Comparison of ENCODE assay signal across 8 cellular contexts in the genomic region with DNA sequence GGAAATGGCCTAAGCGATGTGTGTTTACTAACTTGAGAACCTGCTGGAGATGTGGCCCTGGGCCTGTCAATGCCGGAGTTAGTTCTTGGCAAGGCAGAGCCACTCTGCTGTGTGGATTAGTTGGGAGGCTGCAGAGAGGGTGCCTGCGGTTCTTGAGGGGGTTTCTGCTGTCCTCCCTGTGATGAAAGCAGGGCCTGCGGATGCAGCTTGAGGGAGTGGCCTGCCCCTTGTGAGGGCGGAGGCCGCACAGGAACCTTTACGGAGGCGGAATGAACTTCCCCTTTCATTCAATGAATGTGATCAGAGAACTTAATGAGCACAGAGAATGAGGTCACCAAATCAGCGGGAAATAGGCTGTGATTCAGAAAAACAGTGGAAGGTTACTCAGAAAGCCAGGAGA.
DNase-seq lines count a peak whose midpoint lies in the region; ATAC-seq and TF ChIP-seq lines count a peak whose summit lies in the region.

No MANE protein-coding gene starts in this region.

- no peak overlapping the region for H3K4me3 ChIP-seq in fibroblast of pulmonary artery (replicated peaks; ENCODE audit: low read depth, low read length)

- no peak for TF ChIP-seq CTCF in fibroblast of pulmonary artery (IDR thresholded peaks at IDR 0.05; ENCODE audit: low read length, missing control alignments)

- ATAC-seq in HG03025 (IDR thresholded peaks at IDR 0.05; ENCODE audit: low FRiP score, unreplicated experiment), result no peak

- DNase-seq in activated CD8-positive, alpha-beta memory T cell treated with anti-CD3 and anti-CD28 coated beads for 24 hours, result peak; percentile 65
- no peak for DNase-seq in activated CD8-positive, alpha-beta memory T cell treated with anti-CD3 and anti-CD28 coated beads, Interleukin-2, amount 50 U/mL, for 4 hours
- DNase-seq in SKM-1 treated with dmso at 0.1 percent for 144 hours (lab: John Stamatoyannopoulos, UW; ENCODE audit: unreplicated experiment) (peak; percentile 79), fibroblast of pulmonary artery (ENCODE audit: low read depth) (peak; percentile 2), GDM1 (lab: John Stamatoyannopoulos, UW) (no peak), NCI-H345 treated with DMSO at 0.1 percent for 48 hours (lab: John Stamatoyannopoulos, UW; ENCODE audit: unreplicated experiment) (no peak)
- peak; percentile 27 to 60 (median 31) for DNase-seq in stimulated activated CD4-positive, alpha-beta T cell treated with anti-CD3 and anti-CD28 coated beads, TNF-alpha, amount 100 ng/mL, for 48 hours (ENCODE audit: low read depth in 3 of 3)

Comparison
In these comparisons a context has a peak if more than half of its experiments do, and no peak if none do; other contexts are left out.
1. DNase-seq: peak in activated CD8-positive, alpha-beta memory T cell treated with anti-CD3 and anti-CD28 coated beads for 24 hours (single experiment), SKM-1 treated with dmso at 0.1 percent for 144 hours (single experiment), fibroblast of pulmonary artery (single experiment) and stimulated activated CD4-positive, alpha-beta T cell treated with anti-CD3 and anti-CD28 coated beads, TNF-alpha, amount 100 ng/mL, for 48 hours (3 of 3); none in activated CD8-positive, alpha-beta memory T cell treated with anti-CD3 and anti-CD28 coated beads, Interleukin-2, amount 50 U/mL, for 4 hours (single experiment), GDM1 (single experiment) and NCI-H345 treated with DMSO at 0.1 percent for 48 hours (single experiment).